Comparison of ENCODE assay signal across 8 cellular contexts in genomic region chr14:21868442-21869046, GRCh38.
A peak's percentile ranks its signal among the peaks of the same experiment; 100 is the strongest.
DNase-seq lines count a peak whose midpoint lies in the region; ATAC-seq and TF ChIP-seq lines count a peak whose summit lies in the region.

No MANE protein-coding gene starts in this region.

- no peak for DNase-seq in AG04450 (ENCODE audit: low read depth, low spot score)
- DNase-seq in HPDE6-E6E7 (ENCODE audit: extremely low spot score), result peak; percentile 54
- peak; percentile 8 for DNase-seq in SKM-1 treated with dmso at 0.1 percent for 144 hours (lab: John Stamatoyannopoulos, UW; ENCODE audit: unreplicated experiment)
- DNase-seq in activated naive CD4-positive, alpha-beta T cell treated with anti-CD3 and anti-CD28 coated beads, Interleukin-2, amount 10 ng/mL, durations not matched to agents 7 days and 5 days, result peak; percentile 90
- DNase-seq in hepatocyte (ENCODE audit: low spot score), result peak; percentile 72
- peak; percentile 71 for DNase-seq in stimulated activated CD4-positive, alpha-beta T cell treated with anti-CD3 and anti-CD28 coated beads, Interleukin-12 subunit alpha, Interleukin-12 subunit beta, amount 100 ng/mL, for 4 hours
- no peak for DNase-seq in DMS79 (lab: John Stamatoyannopoulos, UW)

- POLR2A ChIA-PET in AG04450 (lab: Yijun Ruan, JAX), result no interaction called here

- H4K20me1 ChIP-seq in hepatocyte (ENCODE audit: insufficient read depth, poor library complexity, severe bottlenecking), result no peaks in the 10 kb centered on the region

- H3K27ac Mint-ChIP-seq in activated naive CD4-positive, alpha-beta T cell treated with anti-CD3 and anti-CD28 coated beads, Interleukin-2, amount 10 ng/mL, durations not matched to agents 7 days and 5 days, result peak overlapping the region; percentile 76

- no peaks in the 10 kb centered on the region for H3K79me2 ChIP-seq in hepatocyte

- H3K9me3 ChIP-seq in AG04450 (ENCODE audit: control insufficient read depth, insufficient read depth, low read length) (no peaks in the 10 kb centered on the region), hepatocyte (ENCODE audit: low read depth) (no peaks in the 10 kb centered on the region)

- no peak overlapping the region for H3K4me2 ChIP-seq in hepatocyte

- peaks cover 4% of the 10 kb centered on the region for H3K27me3 Mint-ChIP-seq in activated naive CD4-positive, alpha-beta T cell treated with anti-CD3 and anti-CD28 coated beads, Interleukin-2, amount 10 ng/mL, durations not matched to agents 7 days and 5 days

- CTCF ChIA-PET in AG04450 (lab: Charles Lee), result no interaction called here
- CTCF ChIA-PET in activated naive CD4-positive, alpha-beta T cell treated with anti-CD3 and anti-CD28 coated beads, Interleukin-2, amount 10 ng/mL, durations not matched to agents 7 days and 5 days (lab: Charles Lee), result interaction anchor here (1.0 to 2.4 kb wide), 9 partner anchors 9 to 702 kb away, joined by 3 to 9 read pairs (median 4); no protein-coding TSS in a partner anchor

- H3K9me2 ChIP-seq in hepatocyte (replicated peaks; ENCODE audit: insufficient read depth), result no peaks in the 10 kb centered on the region

- H2AFZ ChIP-seq in hepatocyte, result no peak overlapping the region

- 62% methylated on average over 2 of the region's 2 CpGs for WGBS in hepatocyte (ENCODE audit: low lambda C conversion rate, missing lambda C conversion rate)

- H3K4me3 Mint-ChIP-seq in activated naive CD4-positive, alpha-beta T cell treated with anti-CD3 and anti-CD28 coated beads, Interleukin-2, amount 10 ng/mL, durations not matched to agents 7 days and 5 days, result peak overlapping the region; percentile 68

- H3K4me3 ChIP-seq in AG04450 (ENCODE audit: low read depth, low read length) (no peak overlapping the region), hepatocyte (no peak overlapping the region)

- H3K4me1 Mint-ChIP-seq in activated naive CD4-positive, alpha-beta T cell treated with anti-CD3 and anti-CD28 coated beads, Interleukin-2, amount 10 ng/mL, durations not matched to agents 7 days and 5 days, result peaks cover 36% of the 10 kb centered on the region

- H3K36me3 ChIP-seq in hepatocyte (replicated peaks; ENCODE audit: insufficient read depth, low read depth), result no peaks in the 10 kb centered on the region

- H3K9me3 Mint-ChIP-seq in activated naive CD4-positive, alpha-beta T cell treated with anti-CD3 and anti-CD28 coated beads, Interleukin-2, amount 10 ng/mL, durations not matched to agents 7 days and 5 days, result no peaks in the 10 kb centered on the region

- H3K27ac ChIP-seq in AG04450 (ENCODE audit: low read depth, low read length) (no peak overlapping the region), hepatocyte (no peak overlapping the region)

- peak; percentile 73 for ATAC-seq in GM18517 (IDR thresholded peaks at IDR 0.05; ENCODE audit: unreplicated experiment)

- H3K27me3 ChIP-seq in AG04450 (ENCODE audit: control insufficient read depth, insufficient read depth, low read length) (no peaks in the 10 kb centered on the region), hepatocyte (peaks cover 4% of the 10 kb centered on the region)

- H3K4me1 ChIP-seq in hepatocyte (ENCODE audit: insufficient read depth), result no peaks in the 10 kb centered on the region

- TF ChIP-seq CTCF in AG04450 (IDR thresholded peaks at IDR 0.05; ENCODE audit: low read depth, low read length) (peak; percentile 65), hepatocyte (IDR thresholded peaks at IDR 0.05; ENCODE audit: poor library complexity) (peak; percentile 74)

- peaks cover 4% of the 10 kb centered on the region for H3K36me3 Mint-ChIP-seq in activated naive CD4-positive, alpha-beta T cell treated with anti-CD3 and anti-CD28 coated beads, Interleukin-2, amount 10 ng/mL, durations not matched to agents 7 days and 5 days

Comparison
In these comparisons a context has a peak if more than half of its experiments do, and no peak if none do; other contexts are left out.
1. DNase-seq: peak in HPDE6-E6E7 (single experiment), SKM-1 treated with dmso at 0.1 percent for 144 hours (single experiment), activated naive CD4-positive, alpha-beta T cell treated with anti-CD3 and anti-CD28 coated beads, Interleukin-2, amount 10 ng/mL, durations not matched to agents 7 days and 5 days (single experiment), hepatocyte (single experiment) and stimulated activated CD4-positive, alpha-beta T cell treated with anti-CD3 and anti-CD28 coated beads, Interleukin-12 subunit alpha, Interleukin-12 subunit beta, amount 100 ng/mL, for 4 hours (single experiment); none in AG04450 (single experiment) and DMS79 (single experiment).